In genomic region chr19:2184422-2185012, GRCh38 we compare ENCODE assay signal across 15 cellular contexts. TPM values are rescaled to one million over a fixed set of nuclear protein-coding genes. Genes with fewer than 3 reads are reported as not detected.
DNase-seq lines count a peak whose midpoint lies in the region; ATAC-seq, FAIRE-seq and TF ChIP-seq lines count a peak whose summit lies in the region.
"Had no signal": no experiment of that assay in that cellular context is flagged by ENCODE, and none has a peak within 500 bp of the region (broad histone marks: within the 10 kb centered on the region; RNA-seq: fewer than 3 reads in every experiment).

No MANE protein-coding gene starts in this region.

- WGBS in H1 (ENCODE audit: extremely low coverage in 1 of 2, insufficient coverage in 1 of 2, insufficient read length in 1 of 2, insufficient replicate concordance in 2 of 2, low coverage in 1 of 2, low lambda C conversion rate in 2 of 2, missing lambda C conversion rate in 1 of 2), 2 experiments, result 94% methylated on average over 20 of the region's 23 CpGs; no CpG with 5 or more reads in 1 of the 2 experiments

- no peak overlapping the region for H2BK5ac ChIP-seq in H1 (ENCODE audit: low read depth, low read length)

- no peak overlapping the region for H4K91ac ChIP-seq in H1 (replicated peaks; ENCODE audit: insufficient read length, low read length)

- in situ Hi-C loops in gastrocnemius medialis (cut with MboI; ENCODE audit: low sequenced_read_pairs in 4 of 4), result no loop called here

- TF ChIP-seq EP300 in H1 (IDR thresholded peaks at IDR 0.05; ENCODE audit: borderline replicate concordance in 1 of 2, low read depth in 2 of 2, low read length in 2 of 2), result no peak

- H3K4me1 ChIP-seq in H1 (replicated peaks in 1 of 4; ENCODE audit: control insufficient read depth in 3 of 4, insufficient read depth in 4 of 4, low read length in 3 of 4), result no peaks in the 10 kb centered on the region; a peak in 1 of 7 replicates
- peaks cover 38 to 70% of the 10 kb centered on the region in 2 donors for H3K4me1 ChIP-seq in gastrocnemius medialis
- H3K4me1 ChIP-seq: pancreas had no signal

- H3K23me2 ChIP-seq in H1 (ENCODE audit: low read depth, low read length), result no peaks in the 10 kb centered on the region

- intact Hi-C loops in gastrocnemius medialis (cut with DNase I; ENCODE audit: low total_unique reads), result no loop called here

- H3K18ac ChIP-seq in H1 (ENCODE audit: extremely low read depth, low read length), result no peak overlapping the region

- TF ChIP-seq POLR2A in H1 (IDR thresholded peaks at IDR 0.05; ENCODE audit: control extremely low read depth in 1 of 2, low read depth in 2 of 2, low read length in 2 of 2), result no peak
- no peak for TF ChIP-seq POLR2A in gastrocnemius medialis (IDR thresholded peaks at IDR 0.05)

- no peak overlapping the region for H3K9ac ChIP-seq in H1 (replicated peaks in 1 of 4; ENCODE audit: extremely low read depth in 1 of 4, low read depth in 3 of 4, low read length in 3 of 4)

- H3K23ac ChIP-seq in H1 (ENCODE audit: insufficient read length), result no peak overlapping the region

- no peaks in the 10 kb centered on the region for H3K27me3 ChIP-seq in H1 (replicated peaks in 1 of 4; ENCODE audit: control insufficient read depth in 3 of 4, extremely low read depth in 1 of 4, insufficient read depth in 3 of 4, low read length in 3 of 4)
- no peaks in the 10 kb centered on the region for H3K27me3 ChIP-seq in gastrocnemius medialis
- H3K27me3 ChIP-seq: hepatocyte, pancreas, tibial nerve had no signal

- no peak overlapping the region for H2BK120ac ChIP-seq in H1 (replicated peaks; ENCODE audit: low read depth, low read length)

- H3K9me3 Mint-ChIP-seq in activated naive CD4-positive, alpha-beta T cell treated with anti-CD3 and anti-CD28 coated beads, Interleukin-2, amount 50 U/mL, for 72 hours, result no peaks in the 10 kb centered on the region
- H3K9me3 Mint-ChIP-seq: activated naive CD8-positive, alpha-beta T cell treated with anti-CD3 and anti-CD28 coated beads for 36 hours had no signal

- H3K79me2 ChIP-seq in H1 (ENCODE audit: control insufficient read depth in 1 of 2, insufficient read depth in 2 of 2, low read length in 2 of 2), result peaks cover 0 to 41% of the 10 kb centered on the region in 2 experiments; a peak in 2 of 4 replicates

- no peak for TF ChIP-seq RAD21 in H1 (IDR thresholded peaks at IDR 0.05 in 1 of 2, conservative IDR thresholded peaks at IDR 0.05 in 1 of 2; ENCODE audit: low read depth in 2 of 2, low read length in 2 of 2)

- H4K8ac ChIP-seq in H1 (ENCODE audit: extremely low read depth, insufficient read depth, low read length), result peak overlapping the region; percentile 14; the same call in 1 of the 2 replicates

- no peak overlapping the region for H3K4me2 ChIP-seq in H1 (ENCODE audit: insufficient read depth in 1 of 2, low read depth in 2 of 2, low read length in 2 of 2)
- H3K4me2 ChIP-seq: hepatocyte had no signal

- H3K9me3 ChIP-seq in H1 (ENCODE audit: insufficient read depth in 2 of 2, low read depth in 1 of 2, low read length in 1 of 2) (no peaks in the 10 kb centered on the region), gastrocnemius medialis (no peaks in the 10 kb centered on the region)
- H3K9me3 ChIP-seq: mucosa of descending colon, pancreas, tibial nerve had no signal

- H3K56ac ChIP-seq in H1 (replicated peaks; ENCODE audit: insufficient read length, low read depth, low read length), result no peak overlapping the region

- H2BK20ac ChIP-seq in H1 (ENCODE audit: low read length), result no peak overlapping the region

- TF ChIP-seq CTCF in H1 (IDR thresholded peaks at IDR 0.05; ENCODE audit: control extremely low read depth in 1 of 3, insufficient read depth in 1 of 3, low read depth in 1 of 3, low read length in 3 of 3), result peak in 1 of 3 experiments; percentile 8; a peak in 1 of 4 replicates
- peak in 1 of 5 experiments; percentile 20 for TF ChIP-seq CTCF in gastrocnemius medialis (IDR thresholded peaks at IDR 0.05 in 4 of 5, conservative IDR thresholded peaks at IDR 0.05 in 1 of 5)

- H3K27ac Mint-ChIP-seq in activated naive CD4-positive, alpha-beta T cell treated with anti-CD3 and anti-CD28 coated beads, Interleukin-2, amount 50 U/mL, for 72 hours, result peak overlapping the region; percentile 31 to 44
- H3K27ac Mint-ChIP-seq: activated naive CD8-positive, alpha-beta T cell treated with anti-CD3 and anti-CD28 coated beads for 36 hours had no signal

- no peak overlapping the region for H4K5ac ChIP-seq in H1 (ENCODE audit: insufficient read length, low read depth, low read length)

- peaks cover 7 to 31% of the 10 kb centered on the region in 2 experiments for H4K20me1 ChIP-seq in H1 (replicated peaks in 1 of 2; ENCODE audit: control insufficient read depth in 1 of 2, insufficient read depth in 2 of 2, low read length in 2 of 2)

- H3K4ac ChIP-seq in H1 (replicated peaks; ENCODE audit: insufficient read length, low read depth, low read length), result no peak overlapping the region

- CTCF ChIA-PET in H1 (lab: Charles Lee; ENCODE audit: partially characterized antibody), result interaction anchor here (0.8 to 5.3 kb wide), 7 partner anchors 11 to 153 kb away, joined by 3 to 32 read pairs (median 11); no protein-coding TSS in a partner anchor

- DNase-seq in activated naive CD4-positive, alpha-beta T cell treated with anti-CD3 and anti-CD28 coated beads, Interleukin-2, amount 50 U/mL, for 72 hours (ENCODE audit: low spot score in 2 of 2), result no peak
- DNase-seq in activated naive CD4-positive, alpha-beta T cell treated with anti-CD3 and anti-CD28 coated beads, Interleukin-2, amount 50 U/mL, for 16 hours, result no peak
- no peak for DNase-seq in H1 (ENCODE audit: low read depth in 1 of 2, low spot score in 2 of 2)
- no peak for DNase-seq in gastrocnemius medialis
- DNase-seq: activated naive CD8-positive, alpha-beta T cell treated with anti-CD3 and anti-CD28 coated beads for 36 hours; mucosa of descending colon; NCI-H1417 treated with DMSO at 0.1 percent for 48 hours; NCI-H226; pancreas had no signal

- no peak for ATAC-seq in activated naive CD4-positive, alpha-beta T cell treated with anti-CD3 and anti-CD28 coated beads, Interleukin-2, amount 50 U/mL, for 72 hours
- ATAC-seq in gastrocnemius medialis (no peak), HG03095 (IDR thresholded peaks at IDR 0.05; ENCODE audit: unreplicated experiment) (no peak), GM18519 (IDR thresholded peaks at IDR 0.05; ENCODE audit: low FRiP score, unreplicated experiment) (no peak)
- ATAC-seq: mucosa of descending colon, pancreas had no signal

- H2AK5ac ChIP-seq in H1 (ENCODE audit: low read depth, low read length), result no peak overlapping the region

- peaks cover 43% of the 10 kb centered on the region for H3K79me1 ChIP-seq in H1 (ENCODE audit: low read depth, low read length)

- no peak overlapping the region for H2BK12ac ChIP-seq in H1 (ENCODE audit: low read depth, low read length)

- H3K36me3 Mint-ChIP-seq in activated naive CD4-positive, alpha-beta T cell treated with anti-CD3 and anti-CD28 coated beads, Interleukin-2, amount 50 U/mL, for 72 hours, result peaks cover 5 to 20% of the 10 kb centered on the region in 2 donors

- no peak overlapping the region for H2AFZ ChIP-seq in H1 (ENCODE audit: low read length)
- H2AFZ ChIP-seq: hepatocyte had no signal

- no peak overlapping the region for H2BK15ac ChIP-seq in H1 (ENCODE audit: low read length)

- H3K36me3 ChIP-seq in H1 (ENCODE audit: control insufficient read depth in 2 of 4, insufficient read depth in 4 of 4, low read length in 3 of 4) (peaks cover 4 to 16% (median 9%) of the 10 kb centered on the region in 4 experiments; a peak in 7 of 8 replicates), gastrocnemius medialis (no peaks in the 10 kb centered on the region)

- no peak overlapping the region for H3K14ac ChIP-seq in H1 (ENCODE audit: insufficient read length)

- H3K27ac ChIP-seq in H1 (ENCODE audit: low read depth, low read length) (no peak overlapping the region), gastrocnemius medialis (peak overlapping the region; percentile 81 to 94 (median 86))
- H3K27ac ChIP-seq: pancreas had no signal

- no peak overlapping the region for H3K4me3 ChIP-seq in H1 (ENCODE audit: extremely low read depth in 1 of 4, insufficient read depth in 2 of 4, low read depth in 3 of 4, low read length in 4 of 4)
- H3K4me3 ChIP-seq in gastrocnemius medialis, result no peak overlapping the region
- H3K4me3 ChIP-seq: hepatocyte, mucosa of descending colon, pancreas, tibial nerve had no signal

- FAIRE-seq in H1 (lab: Jason Lieb, UNC), result no peak
- FAIRE-seq: A204.1, pancreas, TTC549 had no signal

- POLR2A ChIA-PET in H1 (lab: Charles Lee; ENCODE audit: partially characterized antibody), result interaction anchor here (0.5 to 1.0 kb wide), 2 partner anchors 29 to 80 kb away, joined by 3 read pairs; no protein-coding TSS in a partner anchor

RNA-seq across cellular contexts. Expression of gene DOT1L, which starts 20.8 kb away (rescaled TPM):
- total RNA-seq in activated naive CD4-positive, alpha-beta T cell treated with anti-CD3 and anti-CD28 coated beads, Interleukin-2, amount 50 U/mL, for 72 hours, result 100 to 1,000 TPM in 1 of 2 donors, 10 to 100 TPM in 1; 64.2 to 154 TPM
- total RNA-seq in H1 (2021; fragmentation: NEBNext Ultra II Directional; extraction: Animal tissue kit (Norgen Biotek cat#: 25700)), result 74.8 and 76.3 TPM in 2 replicates
- 17.5 and 39.8 TPM in 2 replicates for polyA plus RNA-seq in H1 (2011; rRNA removed)
- polyA plus RNA-seq in H1 (2011; cell fraction: cytosol; rRNA removed), result 28.6 TPM
- polyA plus RNA-seq in H1 (2011; cell fraction: nucleus; rRNA removed), result 232 TPM
- polyA plus RNA-seq in H1 (2012, experiment 1 of 2), result 37.0 to 51.6 TPM (median 48.5 TPM) in 4 replicates
- polyA plus RNA-seq in H1 (2012, experiment 2 of 2), result 26.6 TPM
- polyA plus RNA-seq in H1 (2013, experiment 1 of 2), result 36.4 TPM
- 32.3 TPM for polyA plus RNA-seq in H1 (2013, experiment 2 of 2)
- polyA minus RNA-seq in H1 (2011; rRNA and poly(A)+ RNA removed), result 16.0 and 21.9 TPM in 2 replicates
- polyA minus RNA-seq in H1 (2011; cell fraction: cytosol; rRNA and poly(A)+ RNA removed), result 24.8 TPM
- polyA minus RNA-seq in H1 (2011; cell fraction: nucleus; rRNA and poly(A)+ RNA removed), result 49.1 TPM
- 10 to 100 TPM in 3 of 4 donors, 1 to 10 TPM in 1; 9.3 to 48.5 (median 15.8) TPM for total RNA-seq in gastrocnemius medialis

RNA-seq across cellular contexts. Expression of gene AP3D1, which starts 33.2 kb away (rescaled TPM):
- total RNA-seq in activated naive CD4-positive, alpha-beta T cell treated with anti-CD3 and anti-CD28 coated beads, Interleukin-2, amount 50 U/mL, for 72 hours, result 10 to 100 TPM; 83.5 to 91.7 TPM
- total RNA-seq in H1 (2021; fragmentation: NEBNext Ultra II Directional; extraction: Animal tissue kit (Norgen Biotek cat#: 25700)), result 174 and 184 TPM in 2 replicates
- 161 and 227 TPM in 2 replicates for polyA plus RNA-seq in H1 (2011; rRNA removed)
- 140 TPM for polyA plus RNA-seq in H1 (2011; cell fraction: cytosol; rRNA removed)
- 430 TPM for polyA plus RNA-seq in H1 (2011; cell fraction: nucleus; rRNA removed)
- polyA plus RNA-seq in H1 (2012, experiment 1 of 2), result 183 to 246 TPM (median 225 TPM) in 4 replicates
- 177 TPM for polyA plus RNA-seq in H1 (2012, experiment 2 of 2)
- 94.5 TPM for polyA plus RNA-seq in H1 (2013, experiment 1 of 2)
- polyA plus RNA-seq in H1 (2013, experiment 2 of 2), result 89.2 TPM
- 225 and 237 TPM in 2 replicates for polyA minus RNA-seq in H1 (2011; rRNA and poly(A)+ RNA removed)
- polyA minus RNA-seq in H1 (2011; cell fraction: cytosol; rRNA and poly(A)+ RNA removed), result 139 TPM
- 125 TPM for polyA minus RNA-seq in H1 (2011; cell fraction: nucleus; rRNA and poly(A)+ RNA removed)
- total RNA-seq in gastrocnemius medialis, result 100 to 1,000 TPM in 1 of 4 donors, 10 to 100 TPM in 3; 71.0 to 139 (median 99.0) TPM

RNA-seq across cellular contexts. Expression of gene PLEKHJ1, which starts 51.6 kb away (rescaled TPM):
- 10 to 100 TPM; 41.9 to 69.9 TPM for total RNA-seq in activated naive CD4-positive, alpha-beta T cell treated with anti-CD3 and anti-CD28 coated beads, Interleukin-2, amount 50 U/mL, for 72 hours
- 135 TPM in 2 replicates for total RNA-seq in H1 (2021; fragmentation: NEBNext Ultra II Directional; extraction: Animal tissue kit (Norgen Biotek cat#: 25700))
- polyA plus RNA-seq in H1 (2011; rRNA removed), result 187 and 235 TPM in 2 replicates
- 217 TPM for polyA plus RNA-seq in H1 (2011; cell fraction: cytosol; rRNA removed)
- polyA plus RNA-seq in H1 (2011; cell fraction: nucleus; rRNA removed), result 175 TPM
- polyA plus RNA-seq in H1 (2012, experiment 1 of 2), result 118 to 165 TPM (median 146 TPM) in 4 replicates
- 185 TPM for polyA plus RNA-seq in H1 (2012, experiment 2 of 2)
- 108 TPM for polyA plus RNA-seq in H1 (2013, experiment 1 of 2)
- polyA plus RNA-seq in H1 (2013, experiment 2 of 2), result 117 TPM
- 29.0 and 35.2 TPM in 2 replicates for polyA minus RNA-seq in H1 (2011; rRNA and poly(A)+ RNA removed)
- polyA minus RNA-seq in H1 (2011; cell fraction: cytosol; rRNA and poly(A)+ RNA removed), result 43.3 TPM
- 40.6 TPM for polyA minus RNA-seq in H1 (2011; cell fraction: nucleus; rRNA and poly(A)+ RNA removed)
- total RNA-seq in gastrocnemius medialis, result 10 to 100 TPM; 50.1 to 72.4 (median 61.6) TPM

RNA-seq across cellular contexts. Expression of gene SF3A2, which starts 52.1 kb away (rescaled TPM):
- 100 to 1,000 TPM; 145 to 154 TPM for total RNA-seq in activated naive CD4-positive, alpha-beta T cell treated with anti-CD3 and anti-CD28 coated beads, Interleukin-2, amount 50 U/mL, for 72 hours
- total RNA-seq in H1 (2021; fragmentation: NEBNext Ultra II Directional; extraction: Animal tissue kit (Norgen Biotek cat#: 25700)), result 142 and 146 TPM in 2 replicates
- polyA plus RNA-seq in H1 (2011; rRNA removed), result 15.3 and 31.2 TPM in 2 replicates
- polyA plus RNA-seq in H1 (2011; cell fraction: cytosol; rRNA removed), result 22.1 TPM
- polyA plus RNA-seq in H1 (2011; cell fraction: nucleus; rRNA removed), result 171 TPM
- polyA plus RNA-seq in H1 (2012, experiment 1 of 2), result 97.0 to 157 TPM (median 147 TPM) in 4 replicates
- polyA plus RNA-seq in H1 (2012, experiment 2 of 2), result 117 TPM
- polyA plus RNA-seq in H1 (2013, experiment 1 of 2), result 109 TPM
- polyA plus RNA-seq in H1 (2013, experiment 2 of 2), result 101 TPM
- 18.4 and 22.8 TPM in 2 replicates for polyA minus RNA-seq in H1 (2011; rRNA and poly(A)+ RNA removed)
- 64.4 TPM for polyA minus RNA-seq in H1 (2011; cell fraction: cytosol; rRNA and poly(A)+ RNA removed)
- polyA minus RNA-seq in H1 (2011; cell fraction: nucleus; rRNA and poly(A)+ RNA removed), result 112 TPM
- total RNA-seq in gastrocnemius medialis, result 10 to 100 TPM; 23.9 to 29.2 (median 26.5) TPM
